ENCODE assay signal across 28 cellular contexts in the genomic region with DNA sequence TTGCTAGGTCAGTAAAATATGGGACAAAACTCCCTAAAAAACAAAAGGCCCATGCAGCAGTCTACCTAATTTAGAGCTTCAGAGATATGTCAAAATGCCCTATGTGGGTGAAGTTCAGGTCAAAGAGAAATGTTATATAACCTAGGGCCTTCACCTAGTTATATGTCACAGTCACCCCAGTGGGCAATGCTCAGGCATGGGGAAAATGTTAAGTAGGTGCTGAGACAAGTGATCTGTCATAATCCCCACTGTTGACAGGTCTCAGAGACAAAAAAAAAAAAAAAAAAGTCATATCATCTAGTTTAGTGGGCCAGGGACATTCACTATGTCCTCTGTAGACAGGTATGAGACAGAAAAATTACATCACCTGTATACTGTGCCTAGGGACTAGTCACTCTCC.
"Had no signal": no experiment of that assay in that cellular context is flagged by ENCODE, and none has a peak within 500 bp of the region (broad histone marks: within the 10 kb centered on the region; RNA-seq: fewer than 3 reads in every experiment).

No MANE protein-coding gene starts in this region.

- H3K36me3 ChIP-seq: adrenal gland, colonic mucosa had no signal

- H3K27ac ChIP-seq: adrenal gland, body of pancreas, colonic mucosa had no signal

- H3K27me3 ChIP-seq: adrenal gland, body of pancreas, colonic mucosa had no signal

- ATAC-seq: activated CD4-positive, alpha-beta T cell treated with anti-CD3 and anti-CD28 coated beads for 36 hours; activated CD8-positive, alpha-beta memory T cell treated with anti-CD3 and anti-CD28 coated beads, Interleukin-2, amount 10 ng/mL, durations not matched to agents 7 days and 5 days; activated CD8-positive, alpha-beta T cell treated with anti-CD3 and anti-CD28 coated beads, Interleukin-2, amount 10 ng/mL, durations not matched to agents 7 days and 5 days; activated naive CD8-positive, alpha-beta T cell treated with anti-CD3 and anti-CD28 coated beads, Interleukin-2, amount 50 U/mL, for 24 hours; body of pancreas; esophagus mucosa; T-helper 17 cell had no signal

- H3K4me1 ChIP-seq: adrenal gland, body of pancreas, colonic mucosa had no signal

- H3K4me3 ChIP-seq: adrenal gland, body of pancreas, colonic mucosa had no signal

- DNase-seq: activated CD4-positive, alpha-beta memory T cell treated with anti-CD3 and anti-CD28 coated beads for 36 hours; activated CD4-positive, alpha-beta T cell treated with anti-CD3 and anti-CD28 coated beads for 36 hours; activated CD4-positive, alpha-beta T cell treated with anti-CD3 and anti-CD28 coated beads, Interleukin-2, amount 10 ng/mL, durations not matched to agents 24 days and 14 days; activated CD4-positive, CD25-positive, alpha-beta regulatory T cell; activated CD4-positive, CD25-positive, alpha-beta regulatory T cell treated with anti-CD3 and anti-CD28 coated beads, Interleukin-2, amount 50 U/mL, for 72 hours; activated CD8-positive, alpha-beta memory T cell treated with anti-CD3 and anti-CD28 coated beads, Interleukin-2, amount 10 ng/mL, durations not matched to agents 7 days and 5 days; activated CD8-positive, alpha-beta memory T cell treated with anti-CD3 and anti-CD28 coated beads, Interleukin-2, amount 50 U/mL, for 4 hours; activated CD8-positive, alpha-beta T cell treated with anti-CD3 and anti-CD28 coated beads, Interleukin-2, amount 10 ng/mL, durations not matched to agents 7 days and 5 days; activated effector memory CD4-positive, alpha-beta T cell treated with anti-CD3 and anti-CD28 coated beads, Interleukin-2, amount 50 U/mL, for 16 hours; activated naive CD4-positive, alpha-beta T cell treated with anti-CD3 and anti-CD28 coated beads for 36 hours; activated naive CD8-positive, alpha-beta T cell treated with anti-CD3 and anti-CD28 coated beads for 36 hours; activated naive CD8-positive, alpha-beta T cell treated with anti-CD3 and anti-CD28 coated beads, Interleukin-2, amount 50 U/mL, for 24 hours; activated T-cell treated with anti-CD3 and anti-CD28 coated beads, Interleukin-2, amount 50 U/mL, for 1 hour; activated T-cell treated with anti-CD3 and anti-CD28 coated beads, Interleukin-2, amount 50 U/mL, for 48 hours; adrenal gland; amygdala; aorta; body of pancreas; central memory CD4-positive, alpha-beta T cell; cerebellar nuclear complex; colonic mucosa; effector CD8-positive, alpha-beta T cell; foreskin fibroblast; glutamatergic neuron; T-helper 1 cell; T-helper 17 cell; T1000 had no signal

- H3K9me3 ChIP-seq: adrenal gland, colonic mucosa had no signal
